Comparison of ENCODE assay signal across 8 cellular contexts in the genomic region with DNA sequence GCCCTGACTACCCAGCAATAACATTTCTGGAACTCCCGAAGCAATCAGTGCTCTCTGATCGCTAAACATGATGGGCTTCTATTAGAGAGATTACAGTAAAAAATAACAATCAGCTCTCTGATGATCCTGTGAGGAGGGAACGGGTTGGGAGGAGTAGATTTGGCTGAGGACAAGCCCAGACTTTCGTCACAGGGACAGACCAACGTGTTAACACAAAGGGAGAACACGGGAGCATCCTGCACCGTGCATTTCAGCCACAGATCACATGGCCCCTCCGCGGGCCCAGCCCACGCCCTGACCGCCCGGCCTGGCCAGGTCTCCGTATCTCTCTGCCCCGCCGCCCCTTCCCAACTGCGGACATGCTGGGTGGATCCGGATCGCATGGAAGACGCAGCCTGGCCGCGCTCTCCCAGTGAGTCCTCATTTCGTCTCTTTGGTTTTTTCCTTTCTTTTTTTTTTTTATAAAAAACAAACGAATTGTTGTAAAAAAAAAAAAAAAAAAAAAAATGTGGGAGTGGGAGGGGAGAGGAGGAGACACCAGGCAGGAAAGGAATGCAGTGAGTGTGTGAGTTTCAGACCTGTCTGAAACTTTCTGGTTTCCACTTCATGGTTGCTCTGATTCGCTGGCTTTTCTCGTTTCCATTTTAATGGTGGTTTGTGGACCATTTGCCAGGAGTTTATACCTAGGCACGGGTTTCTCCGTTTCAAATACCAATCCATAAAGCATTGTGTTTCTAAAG.
DNase-seq lines count a peak whose midpoint lies in the region; ATAC-seq and TF ChIP-seq lines count a peak whose summit lies in the region.

No MANE protein-coding gene starts in this region.

- H3K27me3 ChIP-seq in Caco-2 (replicated peaks; ENCODE audit: control insufficient read depth, insufficient read depth, low read length) (no peaks in the 10 kb centered on the region), ascending aorta (no peaks in the 10 kb centered on the region), left ventricle myocardium inferior (ENCODE audit: low read depth) (no peaks in the 10 kb centered on the region)

- H3K4me1 Mint-ChIP-seq in Caco-2 (ENCODE audit: low read depth, unreplicated experiment): peaks cover 43% of the 10 kb centered on the region

- CTCF ChIA-PET in Caco-2 (lab: Charles Lee): interaction anchor here (1.3 kb wide), 1 partner anchor 13 kb away, joined by 4 read pairs; no protein-coding TSS in a partner anchor

- peak overlapping the region; percentile 46 for H3K27ac Mint-ChIP-seq in Caco-2 (ENCODE audit: unreplicated experiment)

- no peaks in the 10 kb centered on the region for H3K27me3 Mint-ChIP-seq in Caco-2 (ENCODE audit: insufficient read depth, unreplicated experiment)

- no peak for ATAC-seq in GM19397 (IDR thresholded peaks at IDR 0.05; ENCODE audit: unreplicated experiment)
- ATAC-seq in GM19324 (IDR thresholded peaks at IDR 0.05; ENCODE audit: low FRiP score, unreplicated experiment): no peak

- H3K4me3 ChIP-seq in Caco-2 (ENCODE audit: low read depth, low read length): peak overlapping the region; percentile 51
- peak overlapping the region; percentile 48 to 59 for H3K4me3 ChIP-seq in ascending aorta
- H3K4me3 ChIP-seq in left ventricle myocardium inferior: peak overlapping the region; percentile 70

- TF ChIP-seq CTCF in Caco-2 (IDR thresholded peaks at IDR 0.05; ENCODE audit: insufficient read depth in 1 of 2, low read depth in 1 of 2, low read length in 1 of 2, severe bottlenecking in 1 of 2, unreplicated experiment in 1 of 2): no peak
- no peak for TF ChIP-seq CTCF in ascending aorta (IDR thresholded peaks at IDR 0.05)
- TF ChIP-seq CTCF in left ventricle myocardium inferior (IDR thresholded peaks at IDR 0.05; ENCODE audit: borderline replicate concordance): no peak

- peak overlapping the region; percentile 77 to 85 for H3K27ac ChIP-seq in ascending aorta
- peak overlapping the region; percentile 89 for H3K27ac ChIP-seq in left ventricle myocardium inferior (replicated peaks)

- H3K9me3 ChIP-seq in Caco-2: peaks cover 14% of the 10 kb centered on the region
- peaks cover 0 to 10% of the 10 kb centered on the region in 2 donors for H3K9me3 ChIP-seq in ascending aorta
- H3K9me3 ChIP-seq in left ventricle myocardium inferior (replicated peaks): peaks cover 11% of the 10 kb centered on the region

- H3K4me1 ChIP-seq in Caco-2: peaks cover 53% of the 10 kb centered on the region
- H3K4me1 ChIP-seq in ascending aorta: peaks cover 19 to 50% of the 10 kb centered on the region in 2 donors
- H3K4me1 ChIP-seq in left ventricle myocardium inferior: peaks cover 75% of the 10 kb centered on the region

- H3K4me3 Mint-ChIP-seq in Caco-2 (ENCODE audit: unreplicated experiment): peak overlapping the region; percentile 71

- peaks cover 11% of the 10 kb centered on the region for H3K9me3 Mint-ChIP-seq in Caco-2 (ENCODE audit: unreplicated experiment)

- no TSS peak for BruUV-seq in Caco-2 (replicated peaks; lab: Mats Ljungman, UMichigan)

- DNase-seq in Caco-2 (peak; percentile 94 to 96), NCI-H2081 (lab: John Stamatoyannopoulos, UW) (peak; percentile 74 to 90), ascending aorta (ENCODE audit: low spot score in 2 of 2) (peak in 1 of 2 donors; percentile 75), left ventricle myocardium inferior (peak; percentile 80), pons (ENCODE audit: low spot score) (peak; percentile 97), NCI-H1694 (lab: John Stamatoyannopoulos, UW) (no peak)

- H3K36me3 Mint-ChIP-seq in Caco-2 (ENCODE audit: insufficient read depth, unreplicated experiment): peaks cover 50% of the 10 kb centered on the region

- POLR2A ChIA-PET in Caco-2 (lab: Charles Lee): no interaction called here

- H3K36me3 ChIP-seq in Caco-2 (ENCODE audit: control insufficient read depth, insufficient read depth, low read length) (peaks cover 3% of the 10 kb centered on the region), ascending aorta (peaks cover 0 to 3% of the 10 kb centered on the region in 2 donors), left ventricle myocardium inferior (peaks cover 6% of the 10 kb centered on the region)

- intact Hi-C loops in Caco-2 (cut with micrococcal nuclease; ENCODE audit: unreplicated experiment) (loop anchor here (1.0 to 5.0 kb wide), 4 partner anchors 10 to 199 kb away; a partner anchor contains a TSS), ascending aorta (cut with DNase I) (no loop called here), left ventricle myocardium inferior (cut with micrococcal nuclease) (no loop called here)
